ENCODE assay signal across 8 cellular contexts in genomic region chr12:11758838-11759509, GRCh38.
A peak's percentile ranks its signal among the peaks of the same experiment; 100 is the strongest.
DNase-seq lines count a peak whose midpoint lies in the region; ATAC-seq and TF ChIP-seq lines count a peak whose summit lies in the region.

No MANE protein-coding gene starts in this region.

- peaks cover 49% of the 10 kb centered on the region for H3K4me1 Mint-ChIP-seq in activated CD4-positive, alpha-beta T cell treated with anti-CD3 and anti-CD28 coated beads, Interleukin-2, amount 10 ng/mL, durations not matched to agents 24 days and 14 days

- H2AFZ ChIP-seq in OCI-LY1 (ENCODE audit: low read length): no peak overlapping the region

- peaks cover 70% of the 10 kb centered on the region for H3K36me3 Mint-ChIP-seq in activated CD4-positive, alpha-beta T cell treated with anti-CD3 and anti-CD28 coated beads, Interleukin-2, amount 10 ng/mL, durations not matched to agents 24 days and 14 days (ENCODE audit: low read depth)

- no peak for TF ChIP-seq POLR2A in transverse colon (IDR thresholded peaks at IDR 0.05)

- intact Hi-C loops in activated CD4-positive, alpha-beta T cell treated with anti-CD3 and anti-CD28 coated beads, Interleukin-2, amount 10 ng/mL, durations not matched to agents 24 days and 14 days (cut with micrococcal nuclease): no loop called here
- intact Hi-C loops in transverse colon (cut with DNase I; ENCODE audit: low total_unique reads): loop anchor here (10.0 kb wide), 1 partner anchor 46 kb away; no protein-coding TSS in a partner anchor

- H3K27me3 ChIP-seq in OCI-LY1 (ENCODE audit: insufficient read depth, low read length): no peaks in the 10 kb centered on the region
- no peaks in the 10 kb centered on the region for H3K27me3 ChIP-seq in transverse colon

- H3K27ac Mint-ChIP-seq in activated CD4-positive, alpha-beta T cell treated with anti-CD3 and anti-CD28 coated beads, Interleukin-2, amount 10 ng/mL, durations not matched to agents 24 days and 14 days: peak overlapping the region; percentile 60

- H3K4me1 ChIP-seq in OCI-LY1 (ENCODE audit: insufficient read depth, low read length, severe bottlenecking) (peaks cover 100% of the 10 kb centered on the region), transverse colon (peaks cover 34 to 87% (median 61%) of the 10 kb centered on the region in 4 donors)

- peak overlapping the region; percentile 71 for H3K4me2 ChIP-seq in OCI-LY1 (ENCODE audit: low read length)

- no peaks in the 10 kb centered on the region for H4K20me1 ChIP-seq in OCI-LY1 (ENCODE audit: insufficient read depth, low read length)

- TF ChIP-seq CTCF in OCI-LY1 (IDR thresholded peaks at IDR 0.05; ENCODE audit: low read length) (no peak), transverse colon (IDR thresholded peaks at IDR 0.05) (no peak)

- peak overlapping the region; percentile 54 for H3K4me3 ChIP-seq in OCI-LY1 (ENCODE audit: low read depth, low read length, poor library complexity, severe bottlenecking)
- no peak overlapping the region for H3K4me3 ChIP-seq in transverse colon

- H3K9ac ChIP-seq in OCI-LY1 (ENCODE audit: low read length): peak overlapping the region; percentile 90

- H3K79me2 ChIP-seq in OCI-LY1 (ENCODE audit: insufficient read depth, low read length): no peaks in the 10 kb centered on the region

- DNase-seq in activated CD4-positive, alpha-beta T cell treated with anti-CD3 and anti-CD28 coated beads, Interleukin-2, amount 10 ng/mL, durations not matched to agents 24 days and 14 days: no peak
- DNase-seq in activated CD4-positive, alpha-beta T cell treated with anti-CD3 and anti-CD28 coated beads, Interleukin-2, amount 50 U/mL, for 48 hours: no peak
- DNase-seq in iris pigment epithelial cell (ENCODE audit: low read depth): peak; percentile 28
- peak; percentile 72 for DNase-seq in transverse colon
- DNase-seq in iPS-NIHi11 (ENCODE audit: low spot score): no peak
- DNase-seq in stimulated activated CD8-positive, alpha-beta memory T cell treated with anti-CD3 and anti-CD28 coated beads, Interleukin-4, amount 100 ng/mL, for 48 hours: no peak

- H3K36me3 ChIP-seq in OCI-LY1 (ENCODE audit: insufficient read depth, low read length) (no peaks in the 10 kb centered on the region), transverse colon (peaks cover 0 to 8% (median 0%) of the 10 kb centered on the region in 4 donors)

- TF ChIP-seq EP300 in transverse colon (IDR thresholded peaks at IDR 0.05; ENCODE audit: low read depth): no peak

- 0 out of 2 replicates have a peak, but pooled peaks cover 4% of the 10 kb centered on the region for H3F3A ChIP-seq in OCI-LY1 (ENCODE audit: insufficient read depth, low read length)

- H3K27ac ChIP-seq in OCI-LY1 (ENCODE audit: low read depth, low read length, poor library complexity, severe bottlenecking) (peak overlapping the region; percentile 99), transverse colon (peak overlapping the region; percentile 74 to 87 (median 82))

- in situ Hi-C loops in transverse colon (cut with MboI; ENCODE audit: low pct_ligation_motif_present in 1 of 4, low pct_unique_long_range_greater_than_20kb in 1 of 4, low sequenced_read_pairs in 3 of 4): no loop called here

- 36 to 53% methylated on average over 6 to 10 of the region's 10 CpGs for WGBS in transverse colon (ENCODE audit: low coverage in 1 of 2), 2 donors

- H3K9me2 ChIP-seq in OCI-LY1 (ENCODE audit: low read depth, low read length): no peaks in the 10 kb centered on the region

- no peaks in the 10 kb centered on the region for H3K9me3 ChIP-seq in OCI-LY1 (ENCODE audit: low read length)
- no peaks in the 10 kb centered on the region for H3K9me3 ChIP-seq in transverse colon

- no peak for ATAC-seq in HG03196 (IDR thresholded peaks at IDR 0.05; ENCODE audit: unreplicated experiment)

- no peak overlapping the region for H3K4me3 Mint-ChIP-seq in activated CD4-positive, alpha-beta T cell treated with anti-CD3 and anti-CD28 coated beads, Interleukin-2, amount 10 ng/mL, durations not matched to agents 24 days and 14 days

- H3K27me3 Mint-ChIP-seq in activated CD4-positive, alpha-beta T cell treated with anti-CD3 and anti-CD28 coated beads, Interleukin-2, amount 10 ng/mL, durations not matched to agents 24 days and 14 days: no peaks in the 10 kb centered on the region

- H3K9me3 Mint-ChIP-seq in activated CD4-positive, alpha-beta T cell treated with anti-CD3 and anti-CD28 coated beads, Interleukin-2, amount 10 ng/mL, durations not matched to agents 24 days and 14 days: no peaks in the 10 kb centered on the region

Comparison
In these comparisons a context has a peak if more than half of its experiments do, and no peak if none do; other contexts are left out.
1. DNase-seq: peak in iris pigment epithelial cell (single experiment) and transverse colon (single experiment); none in activated CD4-positive, alpha-beta T cell treated with anti-CD3 and anti-CD28 coated beads, Interleukin-2, amount 10 ng/mL, durations not matched to agents 24 days and 14 days (single experiment), activated CD4-positive, alpha-beta T cell treated with anti-CD3 and anti-CD28 coated beads, Interleukin-2, amount 50 U/mL, for 48 hours (0 of 2), iPS-NIHi11 (single experiment) and stimulated activated CD8-positive, alpha-beta memory T cell treated with anti-CD3 and anti-CD28 coated beads, Interleukin-4, amount 100 ng/mL, for 48 hours (single experiment).